11 cellular contexts compared by ENCODE assay signal in the genomic region with DNA sequence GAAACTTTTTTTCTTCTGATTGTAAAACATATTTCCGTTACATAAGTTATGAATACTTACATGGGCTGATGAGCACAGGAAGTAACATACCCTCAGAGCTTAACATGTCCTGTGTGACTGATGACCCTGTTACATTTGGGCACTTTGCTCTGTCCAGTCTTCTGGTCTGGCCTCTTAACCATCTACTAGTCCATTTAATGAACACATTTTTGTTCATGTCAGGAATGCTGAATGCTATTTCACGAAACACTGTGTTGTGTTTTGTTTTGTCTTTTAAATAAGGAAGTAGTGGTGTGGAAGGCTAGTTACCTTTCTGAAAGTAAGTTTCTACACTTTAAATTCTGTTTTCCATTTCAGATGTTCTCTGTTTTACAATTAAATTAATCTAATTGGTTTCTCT.
DNase-seq lines count a peak whose midpoint lies in the region; ATAC-seq, FAIRE-seq and TF ChIP-seq lines count a peak whose summit lies in the region.
"Had no signal": no experiment of that assay in that cellular context is flagged by ENCODE, and none has a peak within 500 bp of the region (broad histone marks: within the 10 kb centered on the region; RNA-seq: fewer than 3 reads in every experiment).

No MANE protein-coding gene starts in this region.

- no peak for TF ChIP-seq EP300 in K562 (IDR thresholded peaks at IDR 0.05; ENCODE audit: low read length)

- H3K36me3 ChIP-seq in K562 (ENCODE audit: control insufficient read depth, insufficient read depth, low read length), result peaks cover 81% of the 10 kb centered on the region

- H3K9me1 ChIP-seq in K562 (ENCODE audit: control insufficient read depth, insufficient read depth, low read length), result no peaks in the 10 kb centered on the region

- no peaks in the 10 kb centered on the region for H3K9me3 ChIP-seq in K562 (replicated peaks; ENCODE audit: control insufficient read depth, insufficient read depth, low read depth, low read length)
- H3K9me3 ChIP-seq: heart right ventricle had no signal

- intact Hi-C loops in K562 (cut with micrococcal nuclease), result loop anchor here (5.0 kb wide), 1 partner anchor 125 kb away; no protein-coding TSS in a partner anchor

- in situ Hi-C loops in K562 (cut with MboI) (no loop called here), G401 (cut with HindIII; ENCODE audit: low sequenced_read_pairs) (no loop called here)

- CTCF ChIA-PET in K562 (lab: Yijun Ruan, JAX; ENCODE audit: low intra/inter-chr PET ratio), result no interaction called here

- no peak overlapping the region for H3K9ac ChIP-seq in K562 (ENCODE audit: insufficient read depth in 1 of 2, low read depth in 2 of 2, low read length in 2 of 2)

- no peaks in the 10 kb centered on the region for H3K27me3 ChIP-seq in K562 (ENCODE audit: control insufficient read depth in 2 of 2, insufficient read depth in 2 of 2, low read length in 2 of 2)
- H3K27me3 ChIP-seq: heart right ventricle had no signal

- ATAC-seq in GM18511 (IDR thresholded peaks at IDR 0.05; ENCODE audit: unreplicated experiment), result peak; percentile 61
- peak; percentile 54 for ATAC-seq in GM21447 (IDR thresholded peaks at IDR 0.05; ENCODE audit: unreplicated experiment)
- ATAC-seq in HG03280 (IDR thresholded peaks at IDR 0.05; ENCODE audit: unreplicated experiment), result peak; percentile 62
- peak; percentile 45; the same call in 1 of the 3 replicates for ATAC-seq in K562
- ATAC-seq: heart right ventricle had no signal

- TF ChIP-seq RAD21 in K562 (CRISPR knock-in tag; conservative IDR thresholded peaks at IDR 0.05 in 1 of 2, IDR thresholded peaks at IDR 0.05 in 1 of 2), result no peak

- no peak for TF ChIP-seq POLR2A in K562 (conservative IDR thresholded peaks at IDR 0.05)

- peaks cover 69% of the 10 kb centered on the region for H3K79me2 ChIP-seq in K562 (ENCODE audit: control insufficient read depth, insufficient read depth, low read length)

- no peaks in the 10 kb centered on the region; the same call in 1 of the 2 replicates for H4K20me1 ChIP-seq in K562 (replicated peaks; ENCODE audit: control insufficient read depth, insufficient read depth, low read length)

- TF ChIP-seq CTCF in K562 (IDR thresholded peaks at IDR 0.05 in 2 of 3, conservative IDR thresholded peaks at IDR 0.05 in 1 of 3; ENCODE audit: insufficient read depth in 2 of 3, low read depth in 1 of 3, low read length in 3 of 3), result no peak

- H3K4me2 ChIP-seq in K562 (ENCODE audit: insufficient read depth, low read length), result no peak overlapping the region

- FAIRE-seq in K562 (lab: Jason Lieb, UNC), result peak; percentile 49

- POLR2A ChIA-PET in K562 (lab: Yijun Ruan, JAX), result interaction anchor here (1.5 kb wide), 2 partner anchors 8 to 78 kb away, joined by 3 read pairs; a partner anchor contains a TSS

- no peak overlapping the region for H3K27ac ChIP-seq in K562 (ENCODE audit: extremely low read depth, low read depth, low read length)

- BruUV-seq in K562 (replicated peaks; lab: Mats Ljungman, UMichigan), result no TSS peak

- 96% methylated on average over 2 of the region's 2 CpGs for WGBS in K562 (ENCODE audit: insufficient coverage, low coverage, missing lambda C conversion rate)

- no peak for DNase-seq in K562 (ENCODE audit: extremely low read depth in 1 of 4, low spot score in 3 of 4)
- no peak for DNase-seq in hepatic stellate cell (ENCODE audit: low spot score)
- no peak for DNase-seq in G401 (ENCODE audit: low spot score)
- DNase-seq in SK-N-DZ (ENCODE audit: low spot score), result no peak
- no peak for DNase-seq in NCI-H2171 (lab: John Stamatoyannopoulos, UW)
- DNase-seq: DND-41, heart right ventricle, NCI-H510A had no signal

- no peak overlapping the region for H3K4me3 ChIP-seq in K562
- H3K4me3 ChIP-seq: heart right ventricle had no signal

- H2AFZ ChIP-seq in K562 (ENCODE audit: low read depth, low read length), result no peak overlapping the region

- H3K4me1 ChIP-seq in K562 (replicated peaks in 1 of 2; ENCODE audit: control insufficient read depth in 2 of 2, insufficient read depth in 2 of 2, low read length in 2 of 2), result peaks cover 1% of the 10 kb centered on the region in 2 experiments; a peak in 2 of 5 replicates

TF ChIP-seq in K562, 482 proteins besides CTCF, POLR2A, EP300 and RAD21:
- TF ChIP-seq SAFB (IDR thresholded peaks at IDR 0.05; ENCODE audit: borderline replicate concordance, low read depth, low read length) (no peak), SPI1 (IDR thresholded peaks at IDR 0.05; ENCODE audit: borderline replicate concordance, low read depth, low read length) (no peak), EHMT2 (IDR thresholded peaks at IDR 0.05) (no peak), CBX8 (IDR thresholded peaks at IDR 0.05; ENCODE audit: borderline replicate concordance, extremely low read depth, low read depth, low read length, poor library complexity, severe bottlenecking) (no peak)
- TF ChIP-seq, protein P1, sequence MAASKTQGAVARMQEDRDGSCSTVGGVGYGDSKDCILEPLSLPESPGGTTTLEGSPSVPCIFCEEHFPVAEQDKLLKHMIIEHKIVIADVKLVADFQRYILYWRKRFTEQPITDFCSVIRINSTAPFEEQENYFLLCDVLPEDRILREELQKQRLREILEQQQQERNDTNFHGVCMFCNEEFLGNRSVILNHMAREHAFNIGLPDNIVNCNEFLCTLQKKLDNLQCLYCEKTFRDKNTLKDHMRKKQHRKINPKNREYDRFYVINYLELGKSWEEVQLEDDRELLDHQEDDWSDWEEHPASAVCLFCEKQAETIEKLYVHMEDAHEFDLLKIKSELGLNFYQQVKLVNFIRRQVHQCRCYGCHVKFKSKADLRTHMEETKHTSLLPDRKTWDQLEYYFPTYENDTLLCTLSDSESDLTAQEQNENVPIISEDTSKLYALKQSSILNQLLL (CRISPR knock-in tag; IDR thresholded peaks at IDR 0.05; ENCODE audit: borderline replicate concordance), result no peak
- TF ChIP-seq, protein P2, sequence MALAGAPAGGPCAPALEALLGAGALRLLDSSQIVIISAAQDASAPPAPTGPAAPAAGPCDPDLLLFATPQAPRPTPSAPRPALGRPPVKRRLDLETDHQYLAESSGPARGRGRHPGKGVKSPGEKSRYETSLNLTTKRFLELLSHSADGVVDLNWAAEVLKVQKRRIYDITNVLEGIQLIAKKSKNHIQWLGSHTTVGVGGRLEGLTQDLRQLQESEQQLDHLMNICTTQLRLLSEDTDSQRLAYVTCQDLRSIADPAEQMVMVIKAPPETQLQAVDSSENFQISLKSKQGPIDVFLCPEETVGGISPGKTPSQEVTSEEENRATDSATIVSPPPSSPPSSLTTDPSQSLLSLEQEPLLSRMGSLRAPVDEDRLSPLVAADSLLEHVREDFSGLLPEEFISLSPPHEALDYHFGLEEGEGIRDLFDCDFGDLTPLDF (CRISPR knock-in tag; IDR thresholded peaks at IDR 0.05), result no peak
